In the genomic region with DNA sequence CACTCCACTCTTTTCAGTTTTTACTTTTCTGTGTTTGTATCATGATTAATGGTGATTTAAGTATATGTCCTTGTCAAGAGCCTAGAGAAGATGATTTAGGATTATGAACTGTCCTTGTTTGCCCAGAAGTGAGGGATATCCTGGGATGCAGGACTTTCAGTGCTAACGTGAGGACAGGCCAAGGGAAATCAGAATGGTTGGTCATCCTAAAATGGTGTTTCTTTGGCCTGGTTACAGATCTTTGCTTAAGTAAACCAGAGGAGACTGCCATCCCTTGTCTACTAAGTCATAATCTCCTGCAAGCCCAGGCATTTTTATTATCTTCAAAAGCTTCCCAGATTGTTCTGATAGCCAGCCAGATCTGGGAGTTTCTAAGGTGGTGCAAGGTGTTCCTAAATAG, we compare ENCODE assay signal across 21 cellular contexts. TPM values are rescaled to one million over a fixed set of nuclear protein-coding genes. Genes with fewer than 3 reads are reported as not detected.
"Had no signal": no experiment of that assay in that cellular context is flagged by ENCODE, and none has a peak within 500 bp of the region (broad histone marks: within the 10 kb centered on the region; RNA-seq: fewer than 3 reads in every experiment).

No MANE protein-coding gene starts in this region.

- H3K79me2 ChIP-seq: hepatocyte had no signal

- H3K4me3 ChIP-seq: hepatocyte, psoas muscle, right lobe of liver, spleen, stomach, thoracic aorta had no signal

- H3K27me3 ChIP-seq: brain microvascular endothelial cell, hepatocyte, right lobe of liver, spleen, stomach had no signal

- H2AFZ ChIP-seq: hepatocyte had no signal

- ATAC-seq: activated CD8-positive, alpha-beta T cell treated with anti-CD3 and anti-CD28 coated beads for 36 hours; left ventricle myocardium superior; natural killer cell treated with Interleukin-12 subunit alpha and Interleukin-12 subunit beta and Interleukin-15 and Interleukin-18, amount 100 ng/mL, for 72 hours; psoas muscle; right lobe of liver; T-helper 17 cell; WTC11 had no signal

- H3K27ac ChIP-seq: hepatocyte, psoas muscle, right lobe of liver, spleen, stomach, thoracic aorta had no signal

- H3K9me3 ChIP-seq: psoas muscle, right lobe of liver, spleen, stomach, thoracic aorta had no signal

- H3K36me3 ChIP-seq: brain microvascular endothelial cell, right lobe of liver, spleen, stomach, thoracic aorta had no signal

- H3K4me1 ChIP-seq: psoas muscle, right lobe of liver, spleen, stomach had no signal

- H3K4me2 ChIP-seq: hepatocyte had no signal

- DNase-seq: activated CD4-positive, alpha-beta T cell treated with anti-CD3 and anti-CD28 coated beads for 48 hours; activated CD8-positive, alpha-beta T cell treated with anti-CD3 and anti-CD28 coated beads for 36 hours; activated gamma-delta T cell; activated T-cell treated with anti-CD3 and anti-CD28 coated beads, Interleukin-2, amount 50 U/mL, for 48 hours; amygdala; brain microvascular endothelial cell; cortex of kidney; effector memory CD4-positive, alpha-beta T cell; kidney glomerular epithelial cell; left ventricle myocardium superior; mesenchymal stem cell; psoas muscle; right lobe of liver; spleen; stimulated activated CD4-positive, alpha-beta T cell treated with anti-CD3 and anti-CD28 coated beads, Interleukin-1b, Interleukin-23, amount 100 ng/mL, for 48 hours; stomach; T-helper 17 cell had no signal

RNA-seq across cellular contexts. Expression of gene DPYSL3, which starts 22.3 kb away (rescaled TPM):
- total RNA-seq: T-helper 17 cell had no signal
